In genomic region chr12:9364224-9365176, GRCh38 we compare ENCODE assay signal across 8 cellular contexts.
DNase-seq lines count a peak whose midpoint lies in the region; ATAC-seq and TF ChIP-seq lines count a peak whose summit lies in the region.

No MANE protein-coding gene starts in this region.

- H3K4me3 ChIP-seq in GM06990 (replicated peaks; ENCODE audit: low read depth, low read length) (peak overlapping the region; percentile 34; the same call in 1 of the 2 replicates), aorta (ENCODE audit: low read length in 2 of 2) (no peak overlapping the region)

- WGBS in aorta, 2 donors, result 18 to 20% methylated on average over 13 of the region's 13 CpGs

- no peaks in the 10 kb centered on the region for H3K4me1 ChIP-seq in aorta (ENCODE audit: control insufficient read depth in 1 of 2, insufficient read depth in 2 of 2, low read length in 2 of 2)

- no peaks in the 10 kb centered on the region for H3K9me3 ChIP-seq in aorta (ENCODE audit: control insufficient read depth, low read length)

- ATAC-seq in GM21529 (IDR thresholded peaks at IDR 0.05; ENCODE audit: unreplicated experiment) (peak; percentile 82), aorta (ENCODE audit: low FRiP score) (no peak)

- H3K27ac ChIP-seq in aorta (ENCODE audit: low read depth in 1 of 2, low read length in 2 of 2), result no peak overlapping the region

- no peaks in the 10 kb centered on the region for H3K27me3 ChIP-seq in GM06990 (replicated peaks; ENCODE audit: control insufficient read depth, insufficient read depth, low read length)
- no peaks in the 10 kb centered on the region for H3K27me3 ChIP-seq in aorta (ENCODE audit: control insufficient read depth in 1 of 2, insufficient read depth in 2 of 2, low read length in 1 of 2)

- intact Hi-C loops in aorta (cut with DNase I), result no loop called here

- H3K36me3 ChIP-seq in GM06990 (ENCODE audit: control insufficient read depth, insufficient read depth, low read length) (no peaks in the 10 kb centered on the region), aorta (ENCODE audit: control insufficient read depth in 1 of 2, insufficient read depth in 2 of 2, low read length in 1 of 2) (no peaks in the 10 kb centered on the region)

- no peak for TF ChIP-seq CTCF in GM06990 (IDR thresholded peaks at IDR 0.05; ENCODE audit: insufficient read depth, low read length, poor library complexity, severe bottlenecking)

- peak; percentile 85 for DNase-seq in GM06990 (ENCODE audit: extremely low read depth, insufficient read length)
- peak; percentile 86 for DNase-seq in HT1080 (ENCODE audit: low read depth)
- DNase-seq in activated T-cell treated with anti-CD3 and anti-CD28 coated beads, Interleukin-2, amount 50 U/mL, for 48 hours, result peak; percentile 71 to 75
- DNase-seq in islet precursor cell, result peak; percentile 75
- DNase-seq in NCI-H2196 treated with DMSO at 0.1 percent for 48 hours (lab: John Stamatoyannopoulos, UW; ENCODE audit: unreplicated experiment), result no peak
- no peak for DNase-seq in T-helper 9 cell
- DNase-seq in aorta, result no peak

Comparison
In these comparisons a context has a peak if more than half of its experiments do, and no peak if none do; other contexts are left out.
1. DNase-seq: peak in GM06990 (single experiment), HT1080 (single experiment), activated T-cell treated with anti-CD3 and anti-CD28 coated beads, Interleukin-2, amount 50 U/mL, for 48 hours (2 of 2) and islet precursor cell (single experiment); none in NCI-H2196 treated with DMSO at 0.1 percent for 48 hours (single experiment), T-helper 9 cell (single experiment) and aorta (0 of 2).